ENCODE assay signal across 1 cellular context in genomic region chr17:2893422-2893914, GRCh38.
TF ChIP-seq lines count a peak whose summit lies in the region.

No MANE protein-coding gene starts in this region.

TF ChIP-seq in HepG2, 621 proteins besides CTCF, POLR2A, EP300 and RAD21:
- TF ChIP-seq MAFK (conservative IDR thresholded peaks at IDR 0.05 in 1 of 2, IDR thresholded peaks at IDR 0.05 in 1 of 2; ENCODE audit: low read length in 2 of 2) (peak; percentile 55 to 59), ZNF891 (CRISPR knock-in tag; IDR thresholded peaks at IDR 0.05) (no peak)
